8 cellular contexts compared by ENCODE assay signal in the genomic region with DNA sequence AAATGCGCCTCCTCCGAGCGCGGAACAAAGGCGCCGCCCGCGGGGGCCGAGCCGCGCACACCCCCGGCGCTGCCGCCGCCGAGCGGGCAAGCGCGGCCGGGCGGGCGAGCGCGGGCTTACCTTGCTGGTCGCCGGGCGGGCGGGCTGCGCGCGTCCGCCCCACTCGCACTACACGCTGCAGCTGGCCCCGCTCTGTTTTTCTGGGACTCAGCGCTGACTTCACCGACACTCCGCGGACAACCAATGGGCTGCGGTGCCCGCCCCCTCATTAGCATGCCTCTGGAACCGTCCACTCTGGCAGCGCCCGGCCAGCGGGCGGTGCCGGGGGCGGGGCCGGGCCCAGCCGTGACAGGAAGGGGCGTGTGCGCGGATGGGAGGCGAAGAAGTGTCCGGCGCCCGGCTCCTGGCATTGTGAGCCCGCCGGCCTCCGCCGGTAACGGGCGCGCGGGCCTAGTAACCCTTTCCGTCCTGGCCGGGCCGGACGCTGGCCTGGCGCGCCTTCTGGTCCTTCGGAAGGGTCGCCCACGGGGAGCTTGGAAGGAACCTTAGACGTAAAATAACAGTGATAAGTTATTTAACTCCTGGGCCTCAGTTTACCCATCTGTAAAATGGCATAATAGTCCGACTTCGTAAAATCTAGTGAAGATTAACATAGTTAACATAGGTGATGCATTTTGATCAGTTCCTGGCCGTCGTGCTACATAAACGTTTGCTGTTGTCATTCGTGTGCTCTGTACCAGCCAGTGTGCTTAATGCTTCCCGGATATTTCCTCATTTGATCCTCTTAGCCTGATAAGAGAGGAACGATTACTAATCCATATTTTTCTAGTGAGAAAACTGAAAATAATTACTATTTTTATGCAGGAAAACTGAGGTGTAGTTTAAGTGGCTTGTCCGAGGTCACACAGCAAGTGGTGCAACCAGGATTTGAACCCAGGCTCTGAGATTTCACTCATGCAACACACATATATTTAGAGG. TPM values are rescaled to one million over a fixed set of nuclear protein-coding genes. Genes with fewer than 3 reads are reported as not detected.
DNase-seq lines count a peak whose midpoint lies in the region; ATAC-seq and TF ChIP-seq lines count a peak whose summit lies in the region.

A gene (minus strand): TSS at position 172 of the 978 bp plus-strand sequence. CDS start 120,236 bp downstream, outside the sequence.

- no peaks in the 10 kb centered on the region for H4K20me1 ChIP-seq in mammary epithelial cell (ENCODE audit: insufficient read depth, low read length)

- CTCF ChIA-PET in mammary epithelial cell (lab: Charles Lee; ENCODE audit: low non-redundant PET): no interaction called here

- intact Hi-C loops in mammary epithelial cell (cut with micrococcal nuclease): loop anchor here (1.0 kb wide), 2 partner anchors 116 to 131 kb away; no protein-coding TSS in a partner anchor

- 23% methylated on average over 26 of the region's 84 CpGs for WGBS in mammary epithelial cell (ENCODE audit: low coverage, missing lambda C conversion rate)

- peak within 1 kb of the TSS; percentile 93 for H3K4me3 ChIP-seq in ACC112 (ENCODE audit: low read depth, low read length)
- H3K4me3 ChIP-seq in WI38 (ENCODE audit: low read depth, low read length): peak within 1 kb of the TSS; percentile 77
- H3K4me3 ChIP-seq in mammary epithelial cell (replicated peaks in 1 of 3; ENCODE audit: insufficient read depth in 1 of 3, low read depth in 2 of 3, low read length in 3 of 3): peak within 1 kb of the TSS; percentile 84 to 87 (median 84)
- peak within 1 kb of the TSS; percentile 51 to 93 (median 82) for H3K4me3 ChIP-seq in skin epidermis

- H3K79me2 ChIP-seq in ACC112 (ENCODE audit: control insufficient read depth, insufficient read depth, low read length, unreplicated experiment) (no peaks in the 10 kb centered on the region), mammary epithelial cell (ENCODE audit: insufficient read depth, low read length) (no peaks in the 10 kb centered on the region)

- peak; percentile 74 for DNase-seq in NCI-H2196 treated with DMSO at 0.1 percent for 48 hours (lab: John Stamatoyannopoulos, UW; ENCODE audit: unreplicated experiment)
- DNase-seq in mammary epithelial cell: peak; percentile 98
- DNase-seq in iPS-NIHi11 (ENCODE audit: low spot score): peak; percentile 99

- BruUV-seq in mammary epithelial cell (replicated peaks; lab: Mats Ljungman, UMichigan): no TSS peak

- no peaks in the 10 kb centered on the region for H3K9me3 ChIP-seq in mammary epithelial cell (replicated peaks; ENCODE audit: insufficient read depth, low read length)

- peak within 1 kb of the TSS; percentile 99 for H3K4me2 ChIP-seq in mammary epithelial cell (ENCODE audit: insufficient read depth, low read depth, low read length)

- H3K27me3 ChIP-seq in ACC112 (ENCODE audit: insufficient read depth, low read length): peaks cover 31% of the 10 kb centered on the region
- H3K27me3 ChIP-seq in mammary epithelial cell (ENCODE audit: insufficient read depth, low read length): peaks cover 5% of the 10 kb centered on the region

- dilution Hi-C loops in mammary epithelial cell (cut with HindIII; ENCODE audit: low sequenced_read_pairs): no loop called here

- H3K36me3 ChIP-seq in ACC112 (ENCODE audit: insufficient read depth, low read length) (no peaks in the 10 kb centered on the region), mammary epithelial cell (ENCODE audit: insufficient read depth, low read length) (no peaks in the 10 kb centered on the region)

- H3K27ac ChIP-seq in ACC112 (ENCODE audit: low read depth, low read length): no peak within 1 kb of the TSS
- peak within 1 kb of the TSS; percentile 25 for H3K27ac ChIP-seq in mammary epithelial cell (ENCODE audit: insufficient read depth, low read depth, low read length)
- H3K27ac ChIP-seq in skin epidermis: peak within 1 kb of the TSS in 17 of 21 experiments; percentile 31 to 91 (median 60)

- ATAC-seq in GM18907 (IDR thresholded peaks at IDR 0.05; ENCODE audit: unreplicated experiment) (peak; percentile 99), HG03139 (IDR thresholded peaks at IDR 0.05; ENCODE audit: unreplicated experiment) (peak; percentile 98)

- in situ Hi-C loops in mammary epithelial cell (cut with MboI; ENCODE audit: low sequenced_read_pairs in 2 of 2): no loop called here

- TF ChIP-seq CTCF in WI38 (IDR thresholded peaks at IDR 0.05; ENCODE audit: low read depth, low read length) (no peak), mammary epithelial cell (conservative IDR thresholded peaks at IDR 0.05 in 1 of 2, IDR thresholded peaks at IDR 0.05 in 1 of 2; ENCODE audit: extremely low read depth in 1 of 2, insufficient read depth in 1 of 2, low read depth in 1 of 2, low read length in 2 of 2) (no peak)

- H3K4me1 ChIP-seq in ACC112 (ENCODE audit: control insufficient read depth, insufficient read depth, low read length, unreplicated experiment) (no peaks in the 10 kb centered on the region), mammary epithelial cell (ENCODE audit: insufficient read depth, low read length) (peaks cover 11% of the 10 kb centered on the region)

- H2AFZ ChIP-seq in ACC112 (ENCODE audit: low read length, unreplicated experiment) (peak within 1 kb of the TSS; percentile 90), mammary epithelial cell (ENCODE audit: low read depth, low read length) (peak within 1 kb of the TSS; percentile 97)

- H3K9ac ChIP-seq in mammary epithelial cell (ENCODE audit: insufficient read depth, low read length): peak within 1 kb of the TSS; percentile 41

RNA-seq across cellular contexts. Expression of the gene that starts here (rescaled TPM):
- 1 to 10 TPM; 1.6 to 9.8 TPM for total RNA-seq in mammary epithelial cell
- polyA plus RNA-seq in mammary epithelial cell: 0.70 TPM
- not detected for polyA minus RNA-seq in mammary epithelial cell
